In the genomic region with DNA sequence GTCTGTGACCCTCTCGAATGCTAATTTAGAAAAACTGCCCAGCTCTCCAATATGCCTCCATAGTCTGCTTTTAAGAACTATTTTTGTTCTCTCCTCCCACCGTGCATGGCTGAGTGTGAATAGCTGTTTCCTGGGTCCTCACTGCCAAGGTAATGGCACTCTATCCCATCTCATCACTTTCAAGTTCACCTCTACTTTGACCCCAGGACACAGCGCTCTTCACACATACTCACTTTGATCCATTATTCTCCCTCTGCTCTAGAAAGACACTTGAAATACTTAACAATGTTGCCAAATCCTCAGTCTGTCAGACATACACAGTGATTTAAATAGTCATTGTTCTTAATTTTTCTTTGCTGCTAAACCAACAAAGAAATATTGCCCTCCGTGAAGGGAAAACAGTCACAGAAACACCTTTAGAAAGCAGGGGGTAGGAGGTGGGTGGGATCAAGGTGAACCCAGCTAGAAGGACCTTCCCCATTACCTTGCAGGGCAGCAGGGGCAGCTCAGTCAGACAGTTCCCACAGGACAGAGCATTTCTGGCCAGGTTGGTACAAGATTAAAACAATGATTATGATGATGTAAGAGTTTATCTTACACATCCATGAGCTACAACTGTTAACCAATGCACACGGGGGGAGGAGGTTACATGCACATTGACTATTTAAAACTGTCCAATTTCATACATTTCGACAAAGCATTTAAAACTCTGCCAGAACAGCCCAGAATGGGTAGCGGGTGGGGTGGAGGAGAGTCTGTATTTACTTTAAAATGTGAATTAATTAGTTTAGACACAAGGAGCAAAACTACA, we compare ENCODE assay signal across 1 cellular context.
A peak's percentile ranks its signal among the peaks of the same experiment; 100 is the strongest.
TF ChIP-seq lines count a peak whose summit lies in the region.

No MANE protein-coding gene starts in this region.

TF ChIP-seq in HepG2, 621 proteins besides CTCF, POLR2A, EP300 and RAD21 (continued from another document and continues in another):
- TF ChIP-seq, protein P1, sequence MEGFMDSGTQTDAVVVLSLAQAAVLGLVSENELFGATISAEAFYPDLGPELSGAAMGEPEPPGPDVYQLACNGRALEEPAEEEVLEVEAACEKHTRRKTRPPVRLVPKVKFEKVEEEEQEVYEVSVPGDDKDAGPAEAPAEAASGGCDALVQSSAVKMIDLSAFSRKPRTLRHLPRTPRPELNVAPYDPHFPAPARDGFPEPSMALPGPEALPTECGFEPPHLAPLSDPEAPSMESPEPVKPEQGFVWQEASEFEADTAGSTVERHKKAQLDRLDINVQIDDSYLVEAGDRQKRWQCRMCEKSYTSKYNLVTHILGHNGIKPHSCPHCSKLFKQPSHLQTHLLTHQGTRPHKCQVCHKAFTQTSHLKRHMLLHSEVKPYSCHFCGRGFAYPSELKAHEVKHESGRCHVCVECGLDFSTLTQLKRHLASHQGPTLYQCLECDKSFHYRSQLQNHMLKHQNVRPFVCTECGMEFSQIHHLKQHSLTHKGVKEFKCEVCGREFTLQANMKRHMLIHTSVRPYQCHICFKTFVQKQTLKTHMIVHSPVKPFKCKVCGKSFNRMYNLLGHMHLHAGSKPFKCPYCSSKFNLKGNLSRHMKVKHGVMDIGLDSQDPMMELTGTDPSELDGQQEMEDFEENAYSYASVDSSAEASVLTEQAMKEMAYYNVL (CRISPR knock-in tag; IDR thresholded peaks at IDR 0.05; ENCODE audit: borderline replicate concordance): no peak
- TF ChIP-seq, protein P2, sequence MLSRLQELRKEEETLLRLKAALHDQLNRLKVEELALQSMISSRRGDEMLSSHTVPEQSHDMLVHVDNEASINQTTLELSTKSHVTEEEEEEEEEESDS (CRISPR knock-in tag; IDR thresholded peaks at IDR 0.05; ENCODE audit: borderline replicate concordance): no peak
- no peak for TF ChIP-seq ZNF570 (CRISPR knock-in tag; IDR thresholded peaks at IDR 0.05; ENCODE audit: borderline replicate concordance)
- TF ChIP-seq CBX5 (CRISPR knock-in tag; IDR thresholded peaks at IDR 0.05; ENCODE audit: borderline replicate concordance): no peak
- no peak for TF ChIP-seq STAG1 (CRISPR knock-in tag; IDR thresholded peaks at IDR 0.05)
- no peak for TF ChIP-seq ADNP (CRISPR knock-in tag; IDR thresholded peaks at IDR 0.05)
- no peak for TF ChIP-seq KDM5B (CRISPR knock-in tag; IDR thresholded peaks at IDR 0.05; ENCODE audit: borderline replicate concordance)
- TF ChIP-seq ZNF142 (CRISPR knock-in tag; IDR thresholded peaks at IDR 0.05): no peak
- TF ChIP-seq RARG (CRISPR knock-in tag; IDR thresholded peaks at IDR 0.05; ENCODE audit: low read depth): no peak
- no peak for TF ChIP-seq ZNF580 (CRISPR knock-in tag; IDR thresholded peaks at IDR 0.05; ENCODE audit: borderline replicate concordance, low read depth)
- TF ChIP-seq ZNF101 (CRISPR knock-in tag; IDR thresholded peaks at IDR 0.05; ENCODE audit: borderline replicate concordance, low read depth): no peak
- TF ChIP-seq DMTF1 (CRISPR knock-in tag; IDR thresholded peaks at IDR 0.05): no peak
- no peak for TF ChIP-seq NR0B2 (CRISPR knock-in tag; IDR thresholded peaks at IDR 0.05)
- TF ChIP-seq, protein P3, sequence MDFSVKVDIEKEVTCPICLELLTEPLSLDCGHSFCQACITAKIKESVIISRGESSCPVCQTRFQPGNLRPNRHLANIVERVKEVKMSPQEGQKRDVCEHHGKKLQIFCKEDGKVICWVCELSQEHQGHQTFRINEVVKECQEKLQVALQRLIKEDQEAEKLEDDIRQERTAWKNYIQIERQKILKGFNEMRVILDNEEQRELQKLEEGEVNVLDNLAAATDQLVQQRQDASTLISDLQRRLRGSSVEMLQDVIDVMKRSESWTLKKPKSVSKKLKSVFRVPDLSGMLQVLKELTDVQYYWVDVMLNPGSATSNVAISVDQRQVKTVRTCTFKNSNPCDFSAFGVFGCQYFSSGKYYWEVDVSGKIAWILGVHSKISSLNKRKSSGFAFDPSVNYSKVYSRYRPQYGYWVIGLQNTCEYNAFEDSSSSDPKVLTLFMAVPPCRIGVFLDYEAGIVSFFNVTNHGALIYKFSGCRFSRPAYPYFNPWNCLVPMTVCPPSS (IDR thresholded peaks at IDR 0.05): no peak
- TF ChIP-seq, protein P4, sequence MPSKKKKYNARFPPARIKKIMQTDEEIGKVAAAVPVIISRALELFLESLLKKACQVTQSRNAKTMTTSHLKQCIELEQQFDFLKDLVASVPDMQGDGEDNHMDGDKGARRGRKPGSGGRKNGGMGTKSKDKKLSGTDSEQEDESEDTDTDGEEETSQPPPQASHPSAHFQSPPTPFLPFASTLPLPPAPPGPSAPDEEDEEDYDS (CRISPR knock-in tag; IDR thresholded peaks at IDR 0.05): 0 out of 2 replicates have a peak, but pooled peaks have one; percentile 22
- no peak for TF ChIP-seq IKZF1 (IDR thresholded peaks at IDR 0.05)
- TF ChIP-seq, protein P5, sequence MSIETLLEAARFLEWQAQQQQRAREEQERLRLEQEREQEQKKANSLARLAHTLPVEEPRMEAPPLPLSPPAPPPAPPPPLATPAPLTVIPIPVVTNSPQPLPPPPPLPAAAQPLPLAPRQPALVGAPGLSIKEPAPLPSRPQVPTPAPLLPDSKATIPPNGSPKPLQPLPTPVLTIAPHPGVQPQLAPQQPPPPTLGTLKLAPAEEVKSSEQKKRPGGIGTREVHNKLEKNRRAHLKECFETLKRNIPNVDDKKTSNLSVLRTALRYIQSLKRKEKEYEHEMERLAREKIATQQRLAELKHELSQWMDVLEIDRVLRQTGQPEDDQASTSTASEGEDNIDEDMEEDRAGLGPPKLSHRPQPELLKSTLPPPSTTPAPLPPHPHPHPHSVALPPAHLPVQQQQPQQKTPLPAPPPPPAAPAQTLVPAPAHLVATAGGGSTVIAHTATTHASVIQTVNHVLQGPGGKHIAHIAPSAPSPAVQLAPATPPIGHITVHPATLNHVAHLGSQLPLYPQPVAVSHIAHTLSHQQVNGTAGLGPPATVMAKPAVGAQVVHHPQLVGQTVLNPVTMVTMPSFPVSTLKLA (IDR thresholded peaks at IDR 0.05): no peak
- no peak for TF ChIP-seq ZBTB25 (CRISPR knock-in tag; IDR thresholded peaks at IDR 0.05)
- TF ChIP-seq HNRNPH1 (optimal IDR thresholded peaks at IDR 0.05; ENCODE audit: low read depth, low read length): no peak
- TF ChIP-seq, protein P6, sequence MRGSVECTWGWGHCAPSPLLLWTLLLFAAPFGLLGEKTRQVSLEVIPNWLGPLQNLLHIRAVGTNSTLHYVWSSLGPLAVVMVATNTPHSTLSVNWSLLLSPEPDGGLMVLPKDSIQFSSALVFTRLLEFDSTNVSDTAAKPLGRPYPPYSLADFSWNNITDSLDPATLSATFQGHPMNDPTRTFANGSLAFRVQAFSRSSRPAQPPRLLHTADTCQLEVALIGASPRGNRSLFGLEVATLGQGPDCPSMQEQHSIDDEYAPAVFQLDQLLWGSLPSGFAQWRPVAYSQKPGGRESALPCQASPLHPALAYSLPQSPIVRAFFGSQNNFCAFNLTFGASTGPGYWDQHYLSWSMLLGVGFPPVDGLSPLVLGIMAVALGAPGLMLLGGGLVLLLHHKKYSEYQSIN (CRISPR knock-in tag; IDR thresholded peaks at IDR 0.05; ENCODE audit: borderline replicate concordance): no peak
- no peak for TF ChIP-seq ZNF501 (CRISPR knock-in tag; IDR thresholded peaks at IDR 0.05)
- TF ChIP-seq KLF9 (CRISPR knock-in tag; IDR thresholded peaks at IDR 0.05; ENCODE audit: low read depth): 0 out of 2 replicates have a peak, but pooled peaks have one; percentile 31
- TF ChIP-seq U2AF2 (IDR thresholded peaks at IDR 0.05; ENCODE audit: low read depth, low read length): no peak
- no peak for TF ChIP-seq HOXA5 (CRISPR knock-in tag; IDR thresholded peaks at IDR 0.05)
- TF ChIP-seq, protein P7, sequence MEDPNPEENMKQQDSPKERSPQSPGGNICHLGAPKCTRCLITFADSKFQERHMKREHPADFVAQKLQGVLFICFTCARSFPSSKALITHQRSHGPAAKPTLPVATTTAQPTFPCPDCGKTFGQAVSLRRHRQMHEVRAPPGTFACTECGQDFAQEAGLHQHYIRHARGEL (CRISPR knock-in tag; IDR thresholded peaks at IDR 0.05): no peak
- TF ChIP-seq HNF4A (CRISPR knock-in tag; IDR thresholded peaks at IDR 0.05): 0 out of 2 replicates have a peak, but pooled peaks have one; percentile 17
- TF ChIP-seq SP140L (CRISPR knock-in tag; IDR thresholded peaks at IDR 0.05; ENCODE audit: borderline replicate concordance): no peak
- no peak for TF ChIP-seq DPF2 (CRISPR knock-in tag; IDR thresholded peaks at IDR 0.05; ENCODE audit: borderline replicate concordance, low read depth)
- no peak for TF ChIP-seq ZNF558 (CRISPR knock-in tag; IDR thresholded peaks at IDR 0.05; ENCODE audit: borderline replicate concordance)
- 0 out of 2 replicates have a peak, but pooled peaks have one; percentile 22 for TF ChIP-seq MIER3 (CRISPR knock-in tag; IDR thresholded peaks at IDR 0.05; ENCODE audit: borderline replicate concordance)
- peak; percentile 10; the same call in 1 of the 2 replicates for TF ChIP-seq CEBPB (IDR thresholded peaks at IDR 0.05; ENCODE audit: borderline replicate concordance, low read depth, low read length)
- TF ChIP-seq SUZ12 (IDR thresholded peaks at IDR 0.05; ENCODE audit: low read depth, low read length): no peak
- TF ChIP-seq ZNF546 (CRISPR knock-in tag; conservative IDR thresholded peaks at IDR 0.05): no peak
- no peak for TF ChIP-seq SYNCRIP (IDR thresholded peaks at IDR 0.05; ENCODE audit: insufficient read depth, low read depth, low read length)
- TF ChIP-seq POLR2AphosphoS5 (IDR thresholded peaks at IDR 0.05; ENCODE audit: low read depth, low read length): no peak
